ENCODE assay signal across 9 cellular contexts in genomic region chr10:124918906-124919305, GRCh38. TPM values are rescaled to one million over a fixed set of nuclear protein-coding genes. Genes with fewer than 3 reads are reported as not detected.
DNase-seq lines count a peak whose midpoint lies in the region; ATAC-seq, FAIRE-seq and TF ChIP-seq lines count a peak whose summit lies in the region.
"Had no signal": no experiment of that assay in that cellular context is flagged by ENCODE, and none has a peak within 500 bp of the region (broad histone marks: within the 10 kb centered on the region; RNA-seq: fewer than 3 reads in every experiment).

No MANE protein-coding gene starts in this region.

- TF ChIP-seq POLR2A in vagina (IDR thresholded peaks at IDR 0.05) = no peak
- no peak for TF ChIP-seq POLR2A in H54 (IDR thresholded peaks at IDR 0.05; ENCODE audit: low read depth, low read length)

- peaks cover 7 to 54% (median 43%) of the 10 kb centered on the region in 9 donors for H3K4me1 ChIP-seq in heart right ventricle
- peaks cover 61% of the 10 kb centered on the region for H3K4me1 ChIP-seq in vagina

- TF ChIP-seq CTCF in heart right ventricle (IDR thresholded peaks at IDR 0.05) = no peak
- TF ChIP-seq CTCF in astrocyte of the spinal cord (IDR thresholded peaks at IDR 0.05; ENCODE audit: low read depth, low read length) = no peak
- TF ChIP-seq CTCF in vagina (IDR thresholded peaks at IDR 0.05) = no peak
- TF ChIP-seq CTCF in GM10248 (IDR thresholded peaks at IDR 0.05; ENCODE audit: control extremely low read depth, extremely low read depth, low read depth, missing control alignments) = no peak

- no peaks in the 10 kb centered on the region for H3K27me3 Mint-ChIP-seq in memory B cell

- DNase-seq in heart right ventricle = no peak
- DNase-seq in left cardiac atrium = no peak
- no peak for DNase-seq in astrocyte of the spinal cord (ENCODE audit: low read depth, low spot score)
- DNase-seq in memory B cell (ENCODE audit: low spot score in 2 of 2) = no peak
- DNase-seq in vagina (ENCODE audit: extremely low spot score in 2 of 2) = no peak
- DNase-seq in H54 (ENCODE audit: insufficient read length, low spot score) = no peak
- no peak for DNase-seq in GM10248 (ENCODE audit: extremely low spot score)
- no peak for DNase-seq in ureter (ENCODE audit: low spot score)

- H3K27ac ChIP-seq in heart right ventricle = peak overlapping the region in 6 of 10 donors; percentile 37 to 99 (median 97)
- H3K27ac ChIP-seq in vagina = peak overlapping the region; percentile 97
- H3K27ac ChIP-seq: SJCRH30 had no signal

- 74% methylated on average over 3 of the region's 3 CpGs for WGBS in heart right ventricle, 2 donors

- H3K9me3 ChIP-seq in heart right ventricle (no peaks in the 10 kb centered on the region), vagina (no peaks in the 10 kb centered on the region)
- H3K9me3 ChIP-seq: SJCRH30 had no signal

- no peaks in the 10 kb centered on the region for H3K27me3 ChIP-seq in heart right ventricle
- H3K27me3 ChIP-seq in vagina = no peaks in the 10 kb centered on the region
- H3K27me3 ChIP-seq: SJCRH30 had no signal

- POLR2A ChIA-PET in GM10248 (lab: Yijun Ruan, JAX) = interaction anchor here (0.6 kb wide), 1 partner anchor 75 kb away, joined by 3 read pairs; no protein-coding TSS in a partner anchor

- peaks cover 0 to 11% (median 0%) of the 10 kb centered on the region in 9 donors for H3K36me3 ChIP-seq in heart right ventricle
- peaks cover 0 to 6% of the 10 kb centered on the region in 2 donors for H3K36me3 ChIP-seq in vagina
- H3K36me3 ChIP-seq: SJCRH30 had no signal

- no peak for ATAC-seq in heart right ventricle
- no peak for ATAC-seq in left cardiac atrium
- no peak for ATAC-seq in memory B cell (ENCODE audit: low read depth)

- H3K36me3 Mint-ChIP-seq in memory B cell = peaks cover 9% of the 10 kb centered on the region

- no peak for FAIRE-seq in H54 (lab: Jason Lieb, UNC)

- peak overlapping the region; percentile 97 for H3K27ac Mint-ChIP-seq in memory B cell

- no peaks in the 10 kb centered on the region for H3K9me3 Mint-ChIP-seq in memory B cell

- H3K4me3 Mint-ChIP-seq in memory B cell = peak overlapping the region; percentile 50

- peaks cover 28% of the 10 kb centered on the region for H3K4me1 Mint-ChIP-seq in memory B cell

- CTCF ChIA-PET in GM10248 (lab: Yijun Ruan, JAX) = interaction anchor here (1.1 kb wide), 1 partner anchor 9 kb away, joined by 3 read pairs; no protein-coding TSS in a partner anchor

- in situ Hi-C loops in astrocyte of the spinal cord (cut with HindIII; ENCODE audit: low sequenced_read_pairs) = no loop called here

- intact Hi-C loops in heart right ventricle (cut with DNase I) = loop anchor here in 5 of 10 donors (5.0 to 10.0 kb wide), 8 partner anchors 56 to 796 kb away; partner anchors contain the start of genes ABRAXAS2 (in 2 of the 5), CTBP2 (in 1 of the 5) and EDRF1 (in 1 of the 5)
- intact Hi-C loops in left cardiac atrium (cut with DNase I) = no loop called here
- intact Hi-C loops in vagina (cut with DNase I) = no loop called here

- H3K4me3 ChIP-seq in heart right ventricle (peak overlapping the region in 6 of 10 donors; percentile 80 to 92 (median 88)), astrocyte of the spinal cord (ENCODE audit: low read depth, low read length) (peak overlapping the region; percentile 92), vagina (peak overlapping the region in 1 of 2 donors; percentile 87)

RNA-seq across cellular contexts. Expression of gene ZRANB1, which starts 23.0 kb away (rescaled TPM):
- 10 to 100 TPM; 21.5 to 33.2 (median 28.3) TPM for total RNA-seq in heart right ventricle
- polyA plus RNA-seq in heart right ventricle = 10 to 100 TPM; 13.0 to 14.6 TPM
- 10 to 100 TPM; 22.9 to 25.7 TPM for total RNA-seq in left cardiac atrium
- total RNA-seq in vagina = 23.8 TPM
- 26.3 TPM for total RNA-seq in ureter
